Comparison of ENCODE assay signal across 15 cellular contexts in the genomic region with DNA sequence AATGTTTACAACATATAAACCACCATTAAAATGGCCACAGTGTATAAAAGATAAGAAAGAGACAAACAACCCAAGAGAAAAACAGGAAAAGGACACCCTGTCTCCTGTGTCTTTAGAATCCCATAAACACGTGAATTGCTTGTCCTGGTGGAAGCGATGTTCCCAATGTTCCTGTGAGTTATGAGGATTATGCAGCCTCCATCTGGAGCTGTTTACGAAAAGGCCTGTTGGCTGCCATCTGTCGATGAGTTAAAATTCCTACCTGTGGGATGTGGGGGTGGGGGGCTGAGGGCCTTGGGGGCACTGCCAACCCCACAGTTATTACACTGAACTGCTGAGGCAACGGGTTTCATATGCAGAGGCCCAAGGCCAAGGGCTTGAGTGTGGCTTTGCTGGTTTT. TPM values are rescaled to one million over a fixed set of nuclear protein-coding genes. Genes with fewer than 3 reads are reported as not detected.
DNase-seq lines count a peak whose midpoint lies in the region; ATAC-seq and TF ChIP-seq lines count a peak whose summit lies in the region.
"Had no signal": no experiment of that assay in that cellular context is flagged by ENCODE, and none has a peak within 500 bp of the region (broad histone marks: within the 10 kb centered on the region; RNA-seq: fewer than 3 reads in every experiment).

No MANE protein-coding gene starts in this region.

- no peak overlapping the region for H3K4me3 ChIP-seq in psoas muscle
- H3K4me3 ChIP-seq: coronary artery, left lung, upper lobe of left lung had no signal

- intact Hi-C loops in dendritic cell treated with granulocyte-macrophage colony-stimulating factor and Interleukin-4, amounts not matched to agents 40 ng/mL and 50 ng/mL, for 4 days (cut with micrococcal nuclease) = no loop called here
- intact Hi-C loops in psoas muscle (cut with DNase I) = no loop called here
- intact Hi-C loops in MCF 10A (cut with micrococcal nuclease) = no loop called here

- no peaks in the 10 kb centered on the region for H3K27me3 Mint-ChIP-seq in dendritic cell treated with granulocyte-macrophage colony-stimulating factor and Interleukin-4, amounts not matched to agents 40 ng/mL and 50 ng/mL, for 4 days
- no peaks in the 10 kb centered on the region for H3K27me3 Mint-ChIP-seq in MCF 10A (ENCODE audit: insufficient read depth, unreplicated experiment)
- H3K27me3 Mint-ChIP-seq in activated CD8-positive, alpha-beta T cell treated with anti-CD3 and anti-CD28 coated beads, Interleukin-2, amount 10 ng/mL, durations not matched to agents 7 days and 5 days (ENCODE audit: low read depth) = no peaks in the 10 kb centered on the region
- H3K27me3 Mint-ChIP-seq: activated CD4-positive, alpha-beta T cell treated with anti-CD3 and anti-CD28 coated beads for 36 hours had no signal

- no peak overlapping the region for H3K4me3 Mint-ChIP-seq in dendritic cell treated with granulocyte-macrophage colony-stimulating factor and Interleukin-4, amounts not matched to agents 40 ng/mL and 50 ng/mL, for 4 days
- no peak overlapping the region for H3K4me3 Mint-ChIP-seq in MCF 10A (ENCODE audit: unreplicated experiment)
- no peak overlapping the region for H3K4me3 Mint-ChIP-seq in activated CD8-positive, alpha-beta T cell treated with anti-CD3 and anti-CD28 coated beads, Interleukin-2, amount 10 ng/mL, durations not matched to agents 7 days and 5 days
- H3K4me3 Mint-ChIP-seq: activated CD4-positive, alpha-beta T cell treated with anti-CD3 and anti-CD28 coated beads for 36 hours had no signal

- CTCF ChIA-PET in MCF 10A (lab: Yijun Ruan, JAX) = interaction anchor here (0.8 to 1.2 kb wide), 2 partner anchors 10 to 21 kb away, joined by 3 to 4 read pairs; no protein-coding TSS in a partner anchor
- CTCF ChIA-PET in activated CD8-positive, alpha-beta T cell treated with anti-CD3 and anti-CD28 coated beads, Interleukin-2, amount 10 ng/mL, durations not matched to agents 7 days and 5 days (lab: Charles Lee) = interaction anchor here (1.7 kb wide), 1 partner anchor 16 kb away, joined by 4 read pairs; the partner anchor contains the start of gene TNNC1

- H3K36me3 Mint-ChIP-seq in dendritic cell treated with granulocyte-macrophage colony-stimulating factor and Interleukin-4, amounts not matched to agents 40 ng/mL and 50 ng/mL, for 4 days (ENCODE audit: low read depth) = peaks cover 83% of the 10 kb centered on the region
- peaks cover 56% of the 10 kb centered on the region for H3K36me3 Mint-ChIP-seq in MCF 10A (ENCODE audit: insufficient read depth, unreplicated experiment)
- peaks cover 24% of the 10 kb centered on the region for H3K36me3 Mint-ChIP-seq in activated CD8-positive, alpha-beta T cell treated with anti-CD3 and anti-CD28 coated beads, Interleukin-2, amount 10 ng/mL, durations not matched to agents 7 days and 5 days (ENCODE audit: low read depth)

- no peaks in the 10 kb centered on the region for H3K9me3 ChIP-seq in psoas muscle
- H3K9me3 ChIP-seq: left lung, upper lobe of left lung had no signal

- peak overlapping the region; percentile 15 for H3K27ac Mint-ChIP-seq in dendritic cell treated with granulocyte-macrophage colony-stimulating factor and Interleukin-4, amounts not matched to agents 40 ng/mL and 50 ng/mL, for 4 days
- H3K27ac Mint-ChIP-seq in MCF 10A (ENCODE audit: low read depth, unreplicated experiment) = no peak overlapping the region
- H3K27ac Mint-ChIP-seq in activated CD8-positive, alpha-beta T cell treated with anti-CD3 and anti-CD28 coated beads, Interleukin-2, amount 10 ng/mL, durations not matched to agents 7 days and 5 days = no peak overlapping the region
- H3K27ac Mint-ChIP-seq: activated CD4-positive, alpha-beta T cell treated with anti-CD3 and anti-CD28 coated beads for 36 hours had no signal

- no peak for ATAC-seq in psoas muscle
- ATAC-seq in HG03354 (IDR thresholded peaks at IDR 0.05; ENCODE audit: poor library complexity, severe bottlenecking, unreplicated experiment) = no peak
- no peak for ATAC-seq in activated CD8-positive, alpha-beta T cell treated with anti-CD3 and anti-CD28 coated beads, Interleukin-2, amount 10 ng/mL, durations not matched to agents 7 days and 5 days
- ATAC-seq: activated CD4-positive, alpha-beta T cell treated with anti-CD3 and anti-CD28 coated beads for 36 hours; left lung had no signal

- DNase-seq in DMS 273 (lab: John Stamatoyannopoulos, UW; ENCODE audit: unreplicated experiment) (peak; percentile 91), NCI-H2171 (lab: John Stamatoyannopoulos, UW) (peak; percentile 76), psoas muscle (no peak), MCF 10A (ENCODE audit: unreplicated experiment) (no peak)
- no peak for DNase-seq in activated CD8-positive, alpha-beta T cell treated with anti-CD3 and anti-CD28 coated beads, Interleukin-2, amount 10 ng/mL, durations not matched to agents 7 days and 5 days
- DNase-seq: activated CD4-positive, alpha-beta T cell treated with anti-CD3 and anti-CD28 coated beads for 36 hours; activated T-cell treated with anti-CD3 and anti-CD28 coated beads for 4 hours; DMS53; hypothalamus; upper lobe of left lung had no signal

- no TSS peak for BruUV-seq in MCF 10A (replicated peaks; lab: Mats Ljungman, UMichigan)

- H3K4me1 ChIP-seq in psoas muscle = peaks cover 39% of the 10 kb centered on the region

- WGBS in psoas muscle, 3 donors = 46 to 70% (median 52%) methylated on average over 5 of the region's 5 CpGs

- no peaks in the 10 kb centered on the region for H3K27me3 ChIP-seq in psoas muscle (ENCODE audit: insufficient read depth in 3 of 3, low read length in 2 of 3)
- H3K27me3 ChIP-seq: left lung, upper lobe of left lung had no signal

- TF ChIP-seq CTCF in psoas muscle (IDR thresholded peaks at IDR 0.05) (no peak), MCF 10A (IDR thresholded peaks at IDR 0.05; ENCODE audit: unreplicated experiment) (no peak)

- POLR2A ChIA-PET in MCF 10A (lab: Yijun Ruan, JAX) = interaction anchor here (2.1 kb wide), 1 partner anchor 11 kb away, joined by 8 read pairs; no protein-coding TSS in a partner anchor
- POLR2A ChIA-PET in activated CD8-positive, alpha-beta T cell treated with anti-CD3 and anti-CD28 coated beads, Interleukin-2, amount 10 ng/mL, durations not matched to agents 7 days and 5 days (lab: Charles Lee) = no interaction called here

- H3K4me1 Mint-ChIP-seq in dendritic cell treated with granulocyte-macrophage colony-stimulating factor and Interleukin-4, amounts not matched to agents 40 ng/mL and 50 ng/mL, for 4 days (ENCODE audit: low read depth) = peaks cover 49% of the 10 kb centered on the region
- H3K4me1 Mint-ChIP-seq in MCF 10A (ENCODE audit: insufficient read depth, unreplicated experiment) = no peaks in the 10 kb centered on the region
- no peaks in the 10 kb centered on the region for H3K4me1 Mint-ChIP-seq in activated CD8-positive, alpha-beta T cell treated with anti-CD3 and anti-CD28 coated beads, Interleukin-2, amount 10 ng/mL, durations not matched to agents 7 days and 5 days (ENCODE audit: low read depth)

- no peaks in the 10 kb centered on the region for H3K9me3 Mint-ChIP-seq in dendritic cell treated with granulocyte-macrophage colony-stimulating factor and Interleukin-4, amounts not matched to agents 40 ng/mL and 50 ng/mL, for 4 days
- no peaks in the 10 kb centered on the region for H3K9me3 Mint-ChIP-seq in MCF 10A (ENCODE audit: unreplicated experiment)
- H3K9me3 Mint-ChIP-seq in activated CD8-positive, alpha-beta T cell treated with anti-CD3 and anti-CD28 coated beads, Interleukin-2, amount 10 ng/mL, durations not matched to agents 7 days and 5 days (ENCODE audit: insufficient read depth) = no peaks in the 10 kb centered on the region

- peaks cover 0 to 57% of the 10 kb centered on the region in 2 donors for H3K36me3 ChIP-seq in psoas muscle (ENCODE audit: insufficient read depth in 1 of 2, low read depth in 1 of 2)

- H3K27ac ChIP-seq in psoas muscle = peak overlapping the region; percentile 51
- H3K27ac ChIP-seq: left lung had no signal

RNA-seq across cellular contexts. Expression of gene NISCH, which starts 13.6 kb away (rescaled TPM):
- total RNA-seq in psoas muscle (10 to 100 TPM; 16.7 to 33.4 (median 28.1) TPM), MCF 10A (2022) (60.5 and 69.7 TPM in 2 replicates)
- 10 to 100 TPM; 14.3 to 28.8 (median 15.8) TPM for polyA plus RNA-seq in psoas muscle
- total RNA-seq in activated CD8-positive, alpha-beta T cell treated with anti-CD3 and anti-CD28 coated beads, Interleukin-2, amount 10 ng/mL, durations not matched to agents 7 days and 5 days = 10 to 100 TPM; 77.2 to 82.6 TPM

RNA-seq across cellular contexts. Expression of gene TNNC1, which starts 15.2 kb away (rescaled TPM):
- total RNA-seq in psoas muscle (1,000 to 10,000 TPM; 5,645 to 6,422 (median 6,257) TPM), MCF 10A (2022) (0.61 TPM in 2 replicates)
- polyA plus RNA-seq in psoas muscle = 1,000 to 10,000 TPM; 4,153 to 7,172 (median 6,558) TPM
- total RNA-seq in activated CD8-positive, alpha-beta T cell treated with anti-CD3 and anti-CD28 coated beads, Interleukin-2, amount 10 ng/mL, durations not matched to agents 7 days and 5 days = 1 to 10 TPM in 1 of 2 experiments, under 1 TPM in 1; 0.84 to 2.1 TPM
- total RNA-seq: HT1080 had no signal

RNA-seq across cellular contexts. Expression of gene SEMA3G, which starts 24.1 kb away (rescaled TPM):
- total RNA-seq in psoas muscle = 10 to 100 TPM in 2 of 4 donors, 1 to 10 TPM in 2; 6.0 to 13.8 (median 9.5) TPM
- polyA plus RNA-seq in psoas muscle = 1 to 10 TPM; 6.2 to 8.8 (median 6.5) TPM
- 0.12 TPM in 1 of 2 replicates, not detected in the other for total RNA-seq in MCF 10A (2022)
- under 1 TPM; 0.13 to 0.21 TPM for total RNA-seq in activated CD8-positive, alpha-beta T cell treated with anti-CD3 and anti-CD28 coated beads, Interleukin-2, amount 10 ng/mL, durations not matched to agents 7 days and 5 days
- total RNA-seq: activated CD4-positive, alpha-beta T cell treated with anti-CD3 and anti-CD28 coated beads for 36 hours had no signal

RNA-seq across cellular contexts. Expression of gene STAB1, which starts 26.1 kb away (rescaled TPM):
- total RNA-seq in psoas muscle (10 to 100 TPM; 29.0 to 47.5 (median 41.9) TPM), MCF 10A (2022) (not detected in 2 replicates)
- 10 to 100 TPM; 15.9 to 27.4 (median 22.5) TPM for polyA plus RNA-seq in psoas muscle
- total RNA-seq in activated CD8-positive, alpha-beta T cell treated with anti-CD3 and anti-CD28 coated beads, Interleukin-2, amount 10 ng/mL, durations not matched to agents 7 days and 5 days = under 1 TPM in 1 of 2 experiments, not detected in 1; 0.05 TPM
- total RNA-seq: HT1080 had no signal

RNA-seq across cellular contexts. Expression of gene PHF7, which starts 58.5 kb away (rescaled TPM):
- total RNA-seq in psoas muscle = 10 to 100 TPM in 1 of 4 donors, 1 to 10 TPM in 3; 4.2 to 15.5 (median 7.3) TPM
- 10 to 100 TPM in 1 of 3 donors, 1 to 10 TPM in 2; 4.2 to 13.4 (median 4.6) TPM for polyA plus RNA-seq in psoas muscle
- 5.7 and 7.4 TPM in 2 replicates for total RNA-seq in MCF 10A (2022)
- total RNA-seq in activated CD8-positive, alpha-beta T cell treated with anti-CD3 and anti-CD28 coated beads, Interleukin-2, amount 10 ng/mL, durations not matched to agents 7 days and 5 days = 10 to 100 TPM; 14.6 to 16.2 TPM

Comparison
In these comparisons a context has a peak if more than half of its experiments do, and no peak if none do; other contexts are left out.
1. DNase-seq: peak in DMS 273 (single experiment) and NCI-H2171 (single experiment); none in psoas muscle (0 of 2), MCF 10A (single experiment) and activated CD8-positive, alpha-beta T cell treated with anti-CD3 and anti-CD28 coated beads, Interleukin-2, amount 10 ng/mL, durations not matched to agents 7 days and 5 days (single experiment).
2. RNA of gene TNNC1, which starts 15.2 kb away (total RNA-seq): 5,645 to 6,422 TPM in psoas muscle; 0.84 to 2.1 TPM in activated CD8-positive, alpha-beta T cell treated with anti-CD3 and anti-CD28 coated beads, Interleukin-2, amount 10 ng/mL, durations not matched to agents 7 days and 5 days and 0.61 TPM in MCF 10A; every median in the first group is over 1,000 times any median in the second.